Comparison of ENCODE assay signal across 8 cellular contexts in the genomic region with DNA sequence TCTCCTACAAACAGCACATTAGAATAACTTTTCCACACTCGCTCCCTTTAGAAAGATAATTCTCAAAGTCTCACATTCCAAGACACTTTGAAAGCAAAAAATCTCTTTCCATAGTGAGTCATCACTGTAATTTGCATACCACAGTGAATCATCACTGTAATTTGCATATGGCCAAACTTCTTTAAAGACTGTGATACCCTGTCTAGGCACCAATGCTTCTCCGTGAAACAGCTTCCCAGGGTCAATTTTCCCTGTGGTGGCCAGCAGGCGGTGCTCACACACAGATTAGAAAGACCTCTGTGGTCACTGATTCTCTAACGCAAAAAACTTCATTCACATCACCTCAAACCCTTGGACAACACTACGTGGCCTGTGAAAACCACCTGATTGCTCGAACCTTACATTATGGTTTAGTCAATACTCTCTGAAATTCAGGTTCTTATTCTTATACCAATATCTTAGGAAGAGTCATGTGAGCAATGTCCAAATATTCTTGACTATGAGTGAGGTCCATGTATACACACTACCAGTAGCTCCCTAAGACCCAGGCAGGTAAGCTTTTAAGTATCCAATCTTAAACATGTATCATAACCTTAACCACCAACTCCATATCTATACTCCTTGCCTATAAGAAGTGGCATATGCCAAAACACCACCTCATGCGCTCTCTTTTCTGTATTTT.
A peak's percentile ranks its signal among the peaks of the same experiment; 100 is the strongest.
DNase-seq lines count a peak whose midpoint lies in the region; ATAC-seq, FAIRE-seq and TF ChIP-seq lines count a peak whose summit lies in the region.

No MANE protein-coding gene starts in this region.

- peaks cover 0 to 4% of the 10 kb centered on the region in 2 donors for H3K4me1 ChIP-seq in right atrium auricular region
- H3K4me1 ChIP-seq in small intestine (ENCODE audit: control insufficient read depth in 2 of 2, insufficient read depth in 1 of 2, low read depth in 1 of 2, low read length in 1 of 2) = no peaks in the 10 kb centered on the region

- H3K4me3 ChIP-seq in right atrium auricular region = no peak overlapping the region
- no peak overlapping the region for H3K4me3 ChIP-seq in small intestine (ENCODE audit: low read depth in 1 of 2, low read length in 2 of 2)

- H3K27ac Mint-ChIP-seq in activated naive CD4-positive, alpha-beta T cell treated with anti-CD3 and anti-CD28 coated beads, Interleukin-2, amount 50 U/mL, for 72 hours = no peak overlapping the region

- peaks cover 7 to 13% of the 10 kb centered on the region in 2 donors for H3K9me3 Mint-ChIP-seq in activated naive CD4-positive, alpha-beta T cell treated with anti-CD3 and anti-CD28 coated beads, Interleukin-2, amount 50 U/mL, for 72 hours

- WGBS in small intestine, 3 donors = 21 to 26% (median 25%) methylated on average over 7 of the region's 7 CpGs

- peak; percentile 4 for DNase-seq in activated gamma-delta T cell treated with Interleukin-2 at 50 U/mL for 16 hours
- DNase-seq in activated gamma-delta T cell (lab: John Stamatoyannopoulos, UW) = no peak
- DNase-seq in NOMO-1 treated with DMSO at 0.1 percent for 48 hours (lab: John Stamatoyannopoulos, UW; ENCODE audit: unreplicated experiment) = peak; percentile 63
- peak in 1 of 2 donors; percentile 44 for DNase-seq in activated naive CD4-positive, alpha-beta T cell treated with anti-CD3 and anti-CD28 coated beads, Interleukin-2, amount 50 U/mL, for 72 hours (ENCODE audit: low spot score in 2 of 2)
- no peak for DNase-seq in right atrium auricular region (ENCODE audit: low spot score)
- DNase-seq in small intestine = peak; percentile 57

- H3K36me3 ChIP-seq in right atrium auricular region (no peaks in the 10 kb centered on the region), small intestine (ENCODE audit: control insufficient read depth in 2 of 2, insufficient read depth in 2 of 2, low read length in 2 of 2) (no peaks in the 10 kb centered on the region)

- H3K27me3 ChIP-seq in right atrium auricular region = no peaks in the 10 kb centered on the region
- no peaks in the 10 kb centered on the region for H3K27me3 ChIP-seq in small intestine (ENCODE audit: control insufficient read depth in 2 of 2, insufficient read depth in 2 of 2, low read length in 2 of 2)

- ATAC-seq in HG03159 (IDR thresholded peaks at IDR 0.05; ENCODE audit: unreplicated experiment) (peak; percentile 72), HG03045 (IDR thresholded peaks at IDR 0.05; ENCODE audit: unreplicated experiment) (no peak)
- ATAC-seq in activated naive CD4-positive, alpha-beta T cell treated with anti-CD3 and anti-CD28 coated beads, Interleukin-2, amount 50 U/mL, for 72 hours = peak; percentile 82 to 87

- H3K9me3 ChIP-seq in right atrium auricular region (peaks cover 0 to 17% of the 10 kb centered on the region in 2 donors), small intestine (ENCODE audit: control insufficient read depth, low read depth) (no peaks in the 10 kb centered on the region)

- H3K27ac ChIP-seq in right atrium auricular region = no peak overlapping the region
- no peak overlapping the region for H3K27ac ChIP-seq in small intestine (ENCODE audit: low read depth in 1 of 2, low read length in 1 of 2)

- FAIRE-seq in small intestine (lab: Jason Lieb, UNC) = no peak

- peak; percentile 41 to 72 for TF ChIP-seq CTCF in right atrium auricular region (IDR thresholded peaks at IDR 0.05)

- H3K36me3 Mint-ChIP-seq in activated naive CD4-positive, alpha-beta T cell treated with anti-CD3 and anti-CD28 coated beads, Interleukin-2, amount 50 U/mL, for 72 hours = peaks cover 0 to 7% of the 10 kb centered on the region in 2 donors

Comparison
In these comparisons a context has a peak if more than half of its experiments do, and no peak if none do; other contexts are left out.
1. DNase-seq: peak in activated gamma-delta T cell treated with Interleukin-2 at 50 U/mL for 16 hours (single experiment), NOMO-1 treated with DMSO at 0.1 percent for 48 hours (single experiment) and small intestine (single experiment); none in activated gamma-delta T cell (single experiment) and right atrium auricular region (single experiment).